ENCODE assay signal across 1 cellular context in the genomic region with DNA sequence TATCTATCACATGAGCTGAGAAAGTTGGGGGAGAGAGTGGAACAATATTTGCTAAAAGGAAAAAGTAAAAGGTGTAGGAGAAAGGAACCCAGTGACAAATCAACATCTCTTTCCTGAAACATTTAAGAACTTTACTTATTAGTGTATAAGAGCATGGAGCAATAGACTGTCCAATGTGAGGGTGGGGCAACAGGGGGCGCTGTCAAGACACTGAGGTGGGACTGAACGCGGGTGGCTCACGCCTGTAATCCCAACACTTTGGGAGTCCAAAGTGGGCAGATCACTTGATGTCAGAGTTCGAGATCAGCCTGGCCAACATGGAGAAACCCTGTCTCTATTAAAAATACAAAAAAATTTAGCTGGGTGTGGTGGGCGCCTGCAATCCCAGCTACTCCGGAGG.
TF ChIP-seq lines count a peak whose summit lies in the region.

No MANE protein-coding gene starts in this region.

TF ChIP-seq in GM23338, 12 proteins besides CTCF, POLR2A, EP300 and RAD21:
- TF ChIP-seq REST (IDR thresholded peaks at IDR 0.05; ENCODE audit: unreplicated experiment) (no peak), STAT1 (IDR thresholded peaks at IDR 0.05; ENCODE audit: unreplicated experiment) (no peak), NANOG (IDR thresholded peaks at IDR 0.05; ENCODE audit: borderline replicate concordance) (no peak), ETS1 (IDR thresholded peaks at IDR 0.05) (no peak), EZH2 (IDR thresholded peaks at IDR 0.05; ENCODE audit: low read depth, unreplicated experiment) (no peak), CREB1 (CRISPR knock-in tag; IDR thresholded peaks at IDR 0.05; ENCODE audit: low read depth) (no peak), JUNB (IDR thresholded peaks at IDR 0.05; ENCODE audit: unreplicated experiment) (no peak)
- TF ChIP-seq, protein P1, sequence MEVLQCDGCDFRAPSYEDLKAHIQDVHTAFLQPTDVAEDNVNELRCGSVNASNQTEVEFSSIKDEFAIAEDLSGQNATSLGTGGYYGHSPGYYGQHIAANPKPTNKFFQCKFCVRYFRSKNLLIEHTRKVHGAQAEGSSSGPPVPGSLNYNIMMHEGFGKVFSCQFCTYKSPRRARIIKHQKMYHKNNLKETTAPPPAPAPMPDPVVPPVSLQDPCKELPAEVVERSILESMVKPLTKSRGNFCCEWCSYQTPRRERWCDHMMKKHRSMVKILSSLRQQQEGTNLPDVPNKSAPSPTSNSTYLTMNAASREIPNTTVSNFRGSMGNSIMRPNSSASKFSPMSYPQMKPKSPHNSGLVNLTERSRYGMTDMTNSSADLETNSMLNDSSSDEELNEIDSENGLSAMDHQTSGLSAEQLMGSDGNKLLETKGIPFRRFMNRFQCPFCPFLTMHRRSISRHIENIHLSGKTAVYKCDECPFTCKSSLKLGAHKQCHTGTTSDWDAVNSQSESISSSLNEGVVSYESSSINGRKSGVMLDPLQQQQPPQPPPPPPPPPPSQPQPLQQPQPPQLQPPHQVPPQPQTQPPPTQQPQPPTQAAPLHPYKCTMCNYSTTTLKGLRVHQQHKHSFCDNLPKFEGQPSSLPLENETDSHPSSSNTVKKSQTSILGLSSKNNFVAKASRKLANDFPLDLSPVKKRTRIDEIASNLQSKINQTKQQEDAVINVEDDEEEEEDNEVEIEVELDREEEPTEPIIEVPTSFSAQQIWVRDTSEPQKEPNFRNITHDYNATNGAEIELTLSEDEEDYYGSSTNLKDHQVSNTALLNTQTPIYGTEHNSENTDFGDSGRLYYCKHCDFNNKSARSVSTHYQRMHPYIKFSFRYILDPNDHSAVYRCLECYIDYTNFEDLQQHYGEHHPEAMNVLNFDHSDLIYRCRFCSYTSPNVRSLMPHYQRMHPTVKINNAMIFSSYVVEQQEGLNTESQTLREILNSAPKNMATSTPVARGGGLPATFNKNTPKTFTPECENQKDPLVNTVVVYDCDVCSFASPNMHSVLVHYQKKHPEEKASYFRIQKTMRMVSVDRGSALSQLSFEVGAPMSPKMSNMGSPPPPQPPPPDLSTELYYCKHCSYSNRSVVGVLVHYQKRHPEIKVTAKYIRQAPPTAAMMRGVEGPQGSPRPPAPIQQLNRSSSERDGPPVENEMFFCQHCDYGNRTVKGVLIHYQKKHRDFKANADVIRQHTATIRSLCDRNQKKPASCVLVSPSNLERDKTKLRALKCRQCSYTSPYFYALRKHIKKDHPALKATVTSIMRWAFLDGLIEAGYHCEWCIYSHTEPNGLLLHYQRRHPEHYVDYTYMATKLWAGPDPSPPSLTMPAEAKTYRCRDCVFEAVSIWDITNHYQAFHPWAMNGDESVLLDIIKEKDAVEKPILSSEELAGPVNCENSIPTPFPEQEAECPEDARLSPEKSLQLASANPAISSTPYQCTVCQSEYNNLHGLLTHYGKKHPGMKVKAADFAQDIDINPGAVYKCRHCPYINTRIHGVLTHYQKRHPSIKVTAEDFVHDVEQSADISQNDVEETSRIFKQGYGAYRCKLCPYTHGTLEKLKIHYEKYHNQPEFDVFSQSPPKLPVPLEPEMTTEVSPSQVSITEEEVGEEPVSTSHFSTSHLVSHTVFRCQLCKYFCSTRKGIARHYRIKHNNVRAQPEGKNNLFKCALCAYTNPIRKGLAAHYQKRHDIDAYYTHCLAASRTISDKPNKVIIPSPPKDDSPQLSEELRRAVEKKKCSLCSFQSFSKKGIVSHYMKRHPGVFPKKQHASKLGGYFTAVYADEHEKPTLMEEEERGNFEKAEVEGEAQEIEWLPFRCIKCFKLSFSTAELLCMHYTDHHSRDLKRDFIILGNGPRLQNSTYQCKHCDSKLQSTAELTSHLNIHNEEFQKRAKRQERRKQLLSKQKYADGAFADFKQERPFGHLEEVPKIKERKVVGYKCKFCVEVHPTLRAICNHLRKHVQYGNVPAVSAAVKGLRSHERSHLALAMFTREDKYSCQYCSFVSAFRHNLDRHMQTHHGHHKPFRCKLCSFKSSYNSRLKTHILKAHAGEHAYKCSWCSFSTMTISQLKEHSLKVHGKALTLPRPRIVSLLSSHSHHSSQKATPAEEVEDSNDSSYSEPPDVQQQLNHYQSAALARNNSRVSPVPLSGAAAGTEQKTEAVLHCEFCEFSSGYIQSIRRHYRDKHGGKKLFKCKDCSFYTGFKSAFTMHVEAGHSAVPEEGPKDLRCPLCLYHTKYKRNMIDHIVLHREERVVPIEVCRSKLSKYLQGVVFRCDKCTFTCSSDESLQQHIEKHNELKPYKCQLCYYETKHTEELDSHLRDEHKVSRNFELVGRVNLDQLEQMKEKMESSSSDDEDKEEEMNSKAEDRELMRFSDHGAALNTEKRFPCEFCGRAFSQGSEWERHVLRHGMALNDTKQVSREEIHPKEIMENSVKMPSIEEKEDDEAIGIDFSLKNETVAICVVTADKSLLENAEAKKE (CRISPR knock-in tag; IDR thresholded peaks at IDR 0.05), result no peak
